15 cellular contexts compared by ENCODE assay signal in the genomic region with DNA sequence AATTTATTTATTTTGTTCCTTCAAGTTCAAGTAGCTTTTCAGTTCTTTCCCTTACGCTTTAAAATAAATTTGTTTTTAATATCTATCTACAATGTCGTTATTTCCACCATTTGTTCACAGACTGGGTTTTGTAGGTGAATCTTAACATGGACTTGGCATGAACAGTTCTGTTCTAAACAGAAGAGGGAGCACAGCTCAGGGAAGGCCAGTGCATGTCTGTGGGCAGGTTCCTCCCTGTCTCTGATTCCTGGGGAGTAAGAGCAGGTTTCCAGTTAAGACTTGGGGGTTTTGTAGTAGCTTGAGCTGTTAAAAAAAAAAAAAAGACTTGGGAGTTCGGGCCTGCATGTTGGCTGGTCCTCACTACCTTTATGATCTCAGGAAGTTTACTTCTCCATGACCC. TPM values are rescaled to one million over a fixed set of nuclear protein-coding genes. Genes with fewer than 3 reads are reported as not detected.
DNase-seq lines count a peak whose midpoint lies in the region; ATAC-seq, FAIRE-seq and TF ChIP-seq lines count a peak whose summit lies in the region.
"Had no signal": no experiment of that assay in that cellular context is flagged by ENCODE, and none has a peak within 500 bp of the region (broad histone marks: within the 10 kb centered on the region; RNA-seq: fewer than 3 reads in every experiment).

No MANE protein-coding gene starts in this region.

- H2AFZ ChIP-seq in H1 (ENCODE audit: low read length): no peak overlapping the region

- no peaks in the 10 kb centered on the region for H3K4me1 Mint-ChIP-seq in osteocyte (ENCODE audit: unreplicated experiment)
- no peaks in the 10 kb centered on the region for H3K4me1 Mint-ChIP-seq in stimulated activated effector memory CD8-positive, alpha-beta T cell treated with anti-CD3 and anti-CD28 coated beads, Interleukin-12 subunit alpha, Interleukin-12 subunit beta, amount 100 ng/mL, for 72 hours

- no peak for ATAC-seq in HG02840 (IDR thresholded peaks at IDR 0.05; ENCODE audit: low FRiP score, unreplicated experiment)
- ATAC-seq in stimulated activated effector memory CD8-positive, alpha-beta T cell treated with anti-CD3 and anti-CD28 coated beads, Interleukin-12 subunit alpha, Interleukin-12 subunit beta, amount 100 ng/mL, for 72 hours: no peak
- ATAC-seq: effector memory CD8-positive, alpha-beta T cell had no signal

- no peaks in the 10 kb centered on the region for H3K9me3 ChIP-seq in H1 (ENCODE audit: insufficient read depth in 2 of 2, low read depth in 1 of 2, low read length in 1 of 2)
- H3K9me3 ChIP-seq: heart right ventricle, neutrophil had no signal

- H2AK5ac ChIP-seq in H1 (ENCODE audit: low read depth, low read length): no peak overlapping the region

- H3K4me1 ChIP-seq in H1 (replicated peaks in 1 of 4; ENCODE audit: control insufficient read depth in 3 of 4, insufficient read depth in 4 of 4, low read length in 3 of 4): peaks cover 0 to 4% (median 0%) of the 10 kb centered on the region in 4 experiments; a peak in 1 of 7 replicates

- TF ChIP-seq CTCF in GM20000 (IDR thresholded peaks at IDR 0.05; ENCODE audit: extremely low read depth, missing control alignments) (no peak), H1 (IDR thresholded peaks at IDR 0.05; ENCODE audit: control extremely low read depth in 1 of 3, insufficient read depth in 1 of 3, low read depth in 1 of 3, low read length in 3 of 3) (peak in 2 of 3 experiments; percentile 0 to 24; a peak in 2 of 4 replicates), osteocyte (IDR thresholded peaks at IDR 0.05) (peak; percentile 26)

- no peaks in the 10 kb centered on the region for H3K9me3 Mint-ChIP-seq in osteocyte (ENCODE audit: unreplicated experiment)
- H3K9me3 Mint-ChIP-seq in stimulated activated effector memory CD8-positive, alpha-beta T cell treated with anti-CD3 and anti-CD28 coated beads, Interleukin-12 subunit alpha, Interleukin-12 subunit beta, amount 100 ng/mL, for 72 hours: no peaks in the 10 kb centered on the region
- H3K9me3 Mint-ChIP-seq: effector memory CD8-positive, alpha-beta T cell had no signal

- no peak overlapping the region for H4K5ac ChIP-seq in H1 (ENCODE audit: insufficient read length, low read depth, low read length)

- H3K79me1 ChIP-seq in H1 (ENCODE audit: low read depth, low read length): no peaks in the 10 kb centered on the region

- peaks cover 0 to 8% (median 3%) of the 10 kb centered on the region in 4 experiments; a peak in 4 of 8 replicates for H3K36me3 ChIP-seq in H1 (ENCODE audit: control insufficient read depth in 2 of 4, insufficient read depth in 4 of 4, low read length in 3 of 4)

- no peak overlapping the region for H3K23ac ChIP-seq in H1 (ENCODE audit: insufficient read length)

- H3K4me2 ChIP-seq in H1 (ENCODE audit: insufficient read depth in 1 of 2, low read depth in 2 of 2, low read length in 2 of 2): no peak overlapping the region

- H3K4ac ChIP-seq in H1 (replicated peaks; ENCODE audit: insufficient read length, low read depth, low read length): no peak overlapping the region

- peak; percentile 1 for DNase-seq in GM20000 (ENCODE audit: low spot score)
- peak; percentile 53 for DNase-seq in SK-N-DZ (ENCODE audit: low spot score)
- DNase-seq in H1 (ENCODE audit: low read depth in 1 of 2, low spot score in 2 of 2): no peak
- no peak for DNase-seq in osteocyte (ENCODE audit: extremely low spot score, unreplicated experiment)
- no peak for DNase-seq in activated naive CD4-positive, alpha-beta T cell (lab: John Stamatoyannopoulos, UW)
- DNase-seq in stimulated activated effector memory CD8-positive, alpha-beta T cell treated with anti-CD3 and anti-CD28 coated beads, Interleukin-12 subunit alpha, Interleukin-12 subunit beta, amount 100 ng/mL, for 72 hours (ENCODE audit: low spot score in 2 of 2): no peak
- DNase-seq: activated CD4-positive, CD25-positive, alpha-beta regulatory T cell treated with anti-CD3 and anti-CD28 coated beads, Interleukin-2, amount 50 U/mL, for 72 hours; activated T-cell treated with anti-CD3 and anti-CD28 coated beads, Interleukin-2, amount 50 U/mL, for 1 hour; amniotic stem cell; effector memory CD8-positive, alpha-beta T cell; heart right ventricle; KG1; NCI-H2081 treated with DMSO at 0.1 percent for 48 hours had no signal

- H3K4me3 ChIP-seq in H1 (ENCODE audit: extremely low read depth in 1 of 4, insufficient read depth in 2 of 4, low read depth in 3 of 4, low read length in 4 of 4): no peak overlapping the region
- H3K4me3 ChIP-seq: heart right ventricle had no signal

- no peaks in the 10 kb centered on the region for H3K27me3 Mint-ChIP-seq in osteocyte (ENCODE audit: unreplicated experiment)
- H3K27me3 Mint-ChIP-seq: effector memory CD8-positive, alpha-beta T cell had no signal

- no peak for FAIRE-seq in H1 (lab: Jason Lieb, UNC)

- 94% methylated on average over 3 of the region's 3 CpGs; no CpG with 5 or more reads in 1 of the 2 experiments for WGBS in H1 (ENCODE audit: extremely low coverage in 1 of 2, insufficient coverage in 1 of 2, insufficient read length in 1 of 2, insufficient replicate concordance in 2 of 2, low coverage in 1 of 2, low lambda C conversion rate in 2 of 2, missing lambda C conversion rate in 1 of 2), 2 experiments

- no peak overlapping the region for H3K4me3 Mint-ChIP-seq in osteocyte (ENCODE audit: unreplicated experiment)
- no peak overlapping the region for H3K4me3 Mint-ChIP-seq in stimulated activated effector memory CD8-positive, alpha-beta T cell treated with anti-CD3 and anti-CD28 coated beads, Interleukin-12 subunit alpha, Interleukin-12 subunit beta, amount 100 ng/mL, for 72 hours
- H3K4me3 Mint-ChIP-seq: effector memory CD8-positive, alpha-beta T cell had no signal

- no peak for TF ChIP-seq EP300 in H1 (IDR thresholded peaks at IDR 0.05; ENCODE audit: borderline replicate concordance in 1 of 2, low read depth in 2 of 2, low read length in 2 of 2)

- no peak overlapping the region for H4K91ac ChIP-seq in H1 (replicated peaks; ENCODE audit: insufficient read length, low read length)

- no peak overlapping the region for H2BK15ac ChIP-seq in H1 (ENCODE audit: low read length)

- CTCF ChIA-PET in H1 (lab: Charles Lee; ENCODE audit: partially characterized antibody): interaction anchor here (0.7 to 3.7 kb wide), 8 partner anchors 12 to 237 kb away, joined by 3 to 11 read pairs (median 4); partner anchors contain the start of gene RGPD8

- H3K9ac ChIP-seq in H1 (replicated peaks in 1 of 4; ENCODE audit: extremely low read depth in 1 of 4, low read depth in 3 of 4, low read length in 3 of 4): no peak overlapping the region

- H3K27me3 ChIP-seq in H1 (replicated peaks in 1 of 4; ENCODE audit: control insufficient read depth in 3 of 4, extremely low read depth in 1 of 4, insufficient read depth in 3 of 4, low read length in 3 of 4): no peaks in the 10 kb centered on the region
- H3K27me3 ChIP-seq: heart right ventricle, neutrophil had no signal

- no peak overlapping the region for H4K8ac ChIP-seq in H1 (ENCODE audit: extremely low read depth, insufficient read depth, low read length)

- no peak overlapping the region for H2BK20ac ChIP-seq in H1 (ENCODE audit: low read length)

- TF ChIP-seq RAD21 in H1 (IDR thresholded peaks at IDR 0.05 in 1 of 2, conservative IDR thresholded peaks at IDR 0.05 in 1 of 2; ENCODE audit: low read depth in 2 of 2, low read length in 2 of 2): no peak

- no peaks in the 10 kb centered on the region for H4K20me1 ChIP-seq in H1 (replicated peaks in 1 of 2; ENCODE audit: control insufficient read depth in 1 of 2, insufficient read depth in 2 of 2, low read length in 2 of 2)

- no peak overlapping the region for H3K18ac ChIP-seq in H1 (ENCODE audit: extremely low read depth, low read length)

- no peak overlapping the region for H3K27ac Mint-ChIP-seq in osteocyte (ENCODE audit: unreplicated experiment)
- no peak overlapping the region for H3K27ac Mint-ChIP-seq in stimulated activated effector memory CD8-positive, alpha-beta T cell treated with anti-CD3 and anti-CD28 coated beads, Interleukin-12 subunit alpha, Interleukin-12 subunit beta, amount 100 ng/mL, for 72 hours
- H3K27ac Mint-ChIP-seq: effector memory CD8-positive, alpha-beta T cell had no signal

- POLR2A ChIA-PET in H1 (lab: Charles Lee; ENCODE audit: partially characterized antibody): interaction anchor here (0.6 to 1.5 kb wide), 4 partner anchors 10 to 153 kb away, joined by 3 read pairs; no protein-coding TSS in a partner anchor

- H3K27ac ChIP-seq in H1 (ENCODE audit: low read depth, low read length): no peak overlapping the region
- H3K27ac ChIP-seq: heart right ventricle, neutrophil had no signal

- no peak overlapping the region for H2BK120ac ChIP-seq in H1 (replicated peaks; ENCODE audit: low read depth, low read length)

- no peak overlapping the region for H3K14ac ChIP-seq in H1 (ENCODE audit: insufficient read length)

- no peaks in the 10 kb centered on the region for H3K23me2 ChIP-seq in H1 (ENCODE audit: low read depth, low read length)

- H3K36me3 Mint-ChIP-seq in osteocyte (ENCODE audit: unreplicated experiment): peaks cover 14% of the 10 kb centered on the region
- H3K36me3 Mint-ChIP-seq in stimulated activated effector memory CD8-positive, alpha-beta T cell treated with anti-CD3 and anti-CD28 coated beads, Interleukin-12 subunit alpha, Interleukin-12 subunit beta, amount 100 ng/mL, for 72 hours: peaks cover 13% of the 10 kb centered on the region

- H3K56ac ChIP-seq in H1 (replicated peaks; ENCODE audit: insufficient read length, low read depth, low read length): no peak overlapping the region

- no peak for TF ChIP-seq POLR2A in H1 (IDR thresholded peaks at IDR 0.05; ENCODE audit: control extremely low read depth in 1 of 2, low read depth in 2 of 2, low read length in 2 of 2)

- no peak overlapping the region for H2BK12ac ChIP-seq in H1 (ENCODE audit: low read depth, low read length)

- H3K79me2 ChIP-seq in H1 (ENCODE audit: control insufficient read depth in 1 of 2, insufficient read depth in 2 of 2, low read length in 2 of 2): no peaks in the 10 kb centered on the region

- no peak overlapping the region for H2BK5ac ChIP-seq in H1 (ENCODE audit: low read depth, low read length)

RNA-seq across cellular contexts. Expression of gene TTL, which starts 11.1 kb away (rescaled TPM):
- polyA plus RNA-seq in SK-N-DZ (2014; cell fraction: cytosol; rRNA removed): 84.4 and 85.0 TPM in 2 replicates
- polyA plus RNA-seq in SK-N-DZ (2014; cell fraction: nucleus; rRNA removed): 64.6 and 67.8 TPM in 2 replicates
- 53.5 and 57.1 TPM in 2 replicates for total RNA-seq in H1 (2021; fragmentation: NEBNext Ultra II Directional; extraction: Animal tissue kit (Norgen Biotek cat#: 25700))
- 14.4 and 17.5 TPM in 2 replicates for polyA plus RNA-seq in H1 (2011; rRNA removed)
- 17.5 TPM for polyA plus RNA-seq in H1 (2011; cell fraction: cytosol; rRNA removed)
- polyA plus RNA-seq in H1 (2011; cell fraction: nucleus; rRNA removed): 21.7 TPM
- polyA plus RNA-seq in H1 (2012, experiment 1 of 2): 20.6 to 32.5 TPM (median 27.0 TPM) in 4 replicates
- polyA plus RNA-seq in H1 (2012, experiment 2 of 2): 5.8 TPM
- 24.2 TPM for polyA plus RNA-seq in H1 (2013, experiment 1 of 2)
- 22.7 TPM for polyA plus RNA-seq in H1 (2013, experiment 2 of 2)
- polyA minus RNA-seq in H1 (2011; rRNA and poly(A)+ RNA removed): 33.4 and 42.7 TPM in 2 replicates
- polyA minus RNA-seq in H1 (2011; cell fraction: cytosol; rRNA and poly(A)+ RNA removed): 23.9 TPM
- polyA minus RNA-seq in H1 (2011; cell fraction: nucleus; rRNA and poly(A)+ RNA removed): 27.6 TPM
- 65.7 and 67.2 TPM in 2 replicates for total RNA-seq in osteocyte

RNA-seq across cellular contexts. Expression of gene POLR1B, which starts 49.2 kb away (rescaled TPM):
- 26.0 and 34.5 TPM in 2 replicates for polyA plus RNA-seq in SK-N-DZ (2014; cell fraction: cytosol; rRNA removed)
- polyA plus RNA-seq in SK-N-DZ (2014; cell fraction: nucleus; rRNA removed): 21.3 and 28.1 TPM in 2 replicates
- 69.4 and 71.1 TPM in 2 replicates for total RNA-seq in H1 (2021; fragmentation: NEBNext Ultra II Directional; extraction: Animal tissue kit (Norgen Biotek cat#: 25700))
- 24.3 and 50.2 TPM in 2 replicates for polyA plus RNA-seq in H1 (2011; rRNA removed)
- 21.6 TPM for polyA plus RNA-seq in H1 (2011; cell fraction: cytosol; rRNA removed)
- polyA plus RNA-seq in H1 (2011; cell fraction: nucleus; rRNA removed): 44.0 TPM
- polyA plus RNA-seq in H1 (2012, experiment 1 of 2): 24.8 to 51.2 TPM (median 35.3 TPM) in 4 replicates
- 2.8 TPM for polyA plus RNA-seq in H1 (2012, experiment 2 of 2)
- 18.6 TPM for polyA plus RNA-seq in H1 (2013, experiment 1 of 2)
- polyA plus RNA-seq in H1 (2013, experiment 2 of 2): 17.0 TPM
- polyA minus RNA-seq in H1 (2011; rRNA and poly(A)+ RNA removed): 120 and 165 TPM in 2 replicates
- 60.0 TPM for polyA minus RNA-seq in H1 (2011; cell fraction: cytosol; rRNA and poly(A)+ RNA removed)
- polyA minus RNA-seq in H1 (2011; cell fraction: nucleus; rRNA and poly(A)+ RNA removed): 35.2 TPM
- total RNA-seq in osteocyte: 17.1 and 21.0 TPM in 2 replicates

RNA-seq across cellular contexts. Expression of gene RGPD8, which starts 59.6 kb away (rescaled TPM):
- 2.3 and 4.6 TPM in 2 replicates for polyA plus RNA-seq in SK-N-DZ (2014; cell fraction: cytosol; rRNA removed)
- polyA plus RNA-seq in SK-N-DZ (2014; cell fraction: nucleus; rRNA removed): 3.5 and 6.7 TPM in 2 replicates
- total RNA-seq in H1 (2021; fragmentation: NEBNext Ultra II Directional; extraction: Animal tissue kit (Norgen Biotek cat#: 25700)): 8.2 and 9.3 TPM in 2 replicates
- polyA plus RNA-seq in H1 (2011; rRNA removed): 0.51 and 0.72 TPM in 2 replicates
- polyA plus RNA-seq in H1 (2011; cell fraction: cytosol; rRNA removed): 1.5 TPM
- polyA plus RNA-seq in H1 (2011; cell fraction: nucleus; rRNA removed): 1.2 TPM
- polyA plus RNA-seq in H1 (2012, experiment 1 of 2): 2.0 to 4.9 TPM (median 2.7 TPM) in 4 replicates
- polyA plus RNA-seq in H1 (2012, experiment 2 of 2): 0.03 TPM
- polyA plus RNA-seq in H1 (2013, experiment 1 of 2): 2.8 TPM
- 2.5 TPM for polyA plus RNA-seq in H1 (2013, experiment 2 of 2)
- 10.6 and 13.7 TPM in 2 replicates for polyA minus RNA-seq in H1 (2011; rRNA and poly(A)+ RNA removed)
- polyA minus RNA-seq in H1 (2011; cell fraction: cytosol; rRNA and poly(A)+ RNA removed): 2.0 TPM
- 12.6 TPM for polyA minus RNA-seq in H1 (2011; cell fraction: nucleus; rRNA and poly(A)+ RNA removed)
- total RNA-seq in osteocyte: 8.6 and 9.6 TPM in 2 replicates

Comparison
In these comparisons a context has a peak if more than half of its experiments do, and no peak if none do; other contexts are left out.
1. DNase-seq: peak in GM20000 (single experiment) and SK-N-DZ (single experiment); none in H1 (0 of 2), osteocyte (single experiment), activated naive CD4-positive, alpha-beta T cell (0 of 4) and stimulated activated effector memory CD8-positive, alpha-beta T cell treated with anti-CD3 and anti-CD28 coated beads, Interleukin-12 subunit alpha, Interleukin-12 subunit beta, amount 100 ng/mL, for 72 hours (0 of 2).